In genomic region chr5:143302344-143302743, GRCh38 we compare ENCODE assay signal across 1 cellular context.
TF ChIP-seq lines count a peak whose summit lies in the region.

No MANE protein-coding gene starts in this region.

TF ChIP-seq in GM23338, 12 proteins besides CTCF, POLR2A, EP300 and RAD21:
- TF ChIP-seq ZNF462 (CRISPR knock-in tag; IDR thresholded peaks at IDR 0.05) (no peak), CREB1 (CRISPR knock-in tag; IDR thresholded peaks at IDR 0.05; ENCODE audit: low read depth) (no peak), ZNF114 (CRISPR knock-in tag; IDR thresholded peaks at IDR 0.05) (no peak), EZH2phosphoT487 (IDR thresholded peaks at IDR 0.05; ENCODE audit: unreplicated experiment) (no peak), JUNB (IDR thresholded peaks at IDR 0.05; ENCODE audit: unreplicated experiment) (no peak), POLR2AphosphoS5 (IDR thresholded peaks at IDR 0.05; ENCODE audit: low read depth) (no peak), STAT1 (IDR thresholded peaks at IDR 0.05; ENCODE audit: unreplicated experiment) (no peak), NANOG (IDR thresholded peaks at IDR 0.05; ENCODE audit: borderline replicate concordance) (no peak), EZH2 (IDR thresholded peaks at IDR 0.05; ENCODE audit: low read depth, unreplicated experiment) (no peak)
